ENCODE assay signal across 17 cellular contexts in the genomic region with DNA sequence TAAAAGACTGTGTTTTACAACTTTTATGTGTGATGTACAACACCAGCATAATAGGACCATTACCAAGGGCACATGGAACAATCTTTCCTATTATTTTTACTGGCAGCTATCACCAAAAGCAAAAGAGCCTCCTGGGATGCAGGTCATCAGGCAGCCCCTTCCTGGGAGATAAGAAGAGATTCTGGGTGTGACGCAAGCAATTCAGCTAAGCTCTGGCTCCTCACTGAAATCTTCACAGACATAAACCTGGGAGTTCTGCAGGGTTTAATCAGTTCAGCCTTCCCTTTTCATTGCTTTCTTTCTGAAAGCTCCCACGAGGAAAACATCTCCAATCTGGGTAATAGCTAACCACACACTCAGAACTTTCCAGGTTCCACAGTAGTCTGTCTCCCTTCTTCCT.
"Had no signal": no experiment of that assay in that cellular context is flagged by ENCODE, and none has a peak within 500 bp of the region (broad histone marks: within the 10 kb centered on the region; RNA-seq: fewer than 3 reads in every experiment).

No MANE protein-coding gene starts in this region.

- H3K36me3 ChIP-seq: neural progenitor cell, right atrium auricular region, spleen, tibial artery had no signal

- H3K9ac ChIP-seq: neural progenitor cell, parathyroid adenoma had no signal

- H3K27ac ChIP-seq: epithelial cell of prostate, neural progenitor cell, parathyroid adenoma, right atrium auricular region, spleen, testis, tibial artery had no signal

- H3K4me1 ChIP-seq: parathyroid adenoma, right atrium auricular region, spleen, testis had no signal

- DNase-seq: central memory CD4-positive, alpha-beta T cell; dorsolateral prefrontal cortex; effector CD8-positive, alpha-beta T cell; endodermal cell; mucosa of descending colon; naive B cell; spleen; stimulated activated CD4-positive, alpha-beta T cell treated with anti-CD3 and anti-CD28 coated beads, Interleukin-4, amount 100 ng/mL, for 4 hours; stimulated activated naive CD8-positive, alpha-beta T cell treated with anti-CD3 and anti-CD28 coated beads, Interleukin-15, Interleukin-2, amounts not matched to agents 100 U/mL and 50 U/mL, for 24 hours; substantia nigra; testis; tibial artery had no signal

- H3K4me3 ChIP-seq: dorsolateral prefrontal cortex, lung, mucosa of descending colon, neural progenitor cell, right atrium auricular region, spleen, testis, tibial artery had no signal

- H3K27me3 ChIP-seq: dorsolateral prefrontal cortex, neural progenitor cell, right atrium auricular region, spleen, testis, tibial artery had no signal
